In the genomic region with DNA sequence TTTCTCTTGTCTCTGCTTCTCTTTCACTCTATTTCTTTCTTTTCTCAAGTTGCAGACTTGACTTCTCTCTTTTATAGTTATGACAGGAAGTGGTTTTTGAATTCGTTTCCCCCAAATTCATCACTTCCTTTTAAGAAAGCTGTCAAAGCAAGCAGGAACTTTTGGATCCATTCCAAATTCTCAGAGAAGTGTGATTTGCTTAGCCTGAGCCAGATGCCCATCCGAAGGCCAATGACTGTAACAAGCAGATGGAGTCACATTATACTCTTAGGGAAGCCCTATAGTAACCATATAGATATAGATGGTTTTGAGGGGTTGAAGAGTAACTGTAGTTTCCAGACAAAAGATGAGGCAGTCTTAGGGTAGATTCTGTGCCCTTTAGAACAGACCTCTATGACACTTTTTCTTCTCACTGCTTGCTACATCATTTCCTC, we compare ENCODE assay signal across 13 cellular contexts.
DNase-seq lines count a peak whose midpoint lies in the region; ATAC-seq and TF ChIP-seq lines count a peak whose summit lies in the region.
"Had no signal": no experiment of that assay in that cellular context is flagged by ENCODE, and none has a peak within 500 bp of the region (broad histone marks: within the 10 kb centered on the region; RNA-seq: fewer than 3 reads in every experiment).

No MANE protein-coding gene starts in this region.

- H3K4me3 ChIP-seq in coronary artery (no peak overlapping the region), Peyer's patch (no peak overlapping the region)
- H3K4me3 ChIP-seq: GM12878, heart right ventricle had no signal

- DNase-seq in A172 (ENCODE audit: low spot score) = peak; percentile 38
- peak; percentile 23 for DNase-seq in EH (ENCODE audit: low read depth)
- DNase-seq in NOMO-1 treated with dmso at 0.1 percent for 144 hours (lab: John Stamatoyannopoulos, UW; ENCODE audit: unreplicated experiment) = peak; percentile 62
- peak; percentile 8 for DNase-seq in amniotic epithelial cell (ENCODE audit: low read depth)
- DNase-seq in coronary artery (ENCODE audit: low spot score) = no peak
- DNase-seq in germinal center (ENCODE audit: low spot score) = no peak
- no peak for DNase-seq in Peyer's patch
- DNase-seq: C1 segment of cervical spinal cord; heart right ventricle; NCI-H1436 treated with DMSO at 0.1 percent for 48 hours; NK-92 treated with Interleukin-12 subunit alpha and Interleukin-12 subunit beta, amount 100 ng/mL, for 24 hours had no signal

- no peaks in the 10 kb centered on the region for H3K36me3 ChIP-seq in Peyer's patch
- H3K36me3 ChIP-seq: heart right ventricle had no signal

- TF ChIP-seq CTCF in coronary artery (IDR thresholded peaks at IDR 0.05) (no peak), Peyer's patch (IDR thresholded peaks at IDR 0.05) (no peak)

- no peak for TF ChIP-seq POLR2A in Peyer's patch (IDR thresholded peaks at IDR 0.05)

- H3K27ac ChIP-seq in coronary artery = no peak overlapping the region
- no peak overlapping the region for H3K27ac ChIP-seq in Peyer's patch

- H3K4me1 ChIP-seq in Peyer's patch = no peaks in the 10 kb centered on the region

- no peaks in the 10 kb centered on the region for H3K27me3 ChIP-seq in Peyer's patch
- H3K27me3 ChIP-seq: heart right ventricle had no signal

- H3K9me3 ChIP-seq in Peyer's patch = no peaks in the 10 kb centered on the region
- H3K9me3 ChIP-seq: heart right ventricle had no signal

- no peak for ATAC-seq in GM18511 (IDR thresholded peaks at IDR 0.05; ENCODE audit: unreplicated experiment)
- ATAC-seq: GM12878 had no signal

Comparison
In these comparisons a context has a peak if more than half of its experiments do, and no peak if none do; other contexts are left out.
1. DNase-seq: peak in A172 (single experiment), EH (single experiment), NOMO-1 treated with dmso at 0.1 percent for 144 hours (single experiment) and amniotic epithelial cell (single experiment); none in coronary artery (single experiment), germinal center (single experiment) and Peyer's patch (0 of 3).